ENCODE assay signal across 23 cellular contexts in genomic region chr2:82282111-82282882, GRCh38.
A peak's percentile ranks its signal among the peaks of the same experiment; 100 is the strongest.
DNase-seq lines count a peak whose midpoint lies in the region; TF ChIP-seq lines count a peak whose summit lies in the region.
"Had no signal": no experiment of that assay in that cellular context is flagged by ENCODE, and none has a peak within 500 bp of the region (broad histone marks: within the 10 kb centered on the region; RNA-seq: fewer than 3 reads in every experiment).

No MANE protein-coding gene starts in this region.

- no peak overlapping the region for H3K27ac ChIP-seq in WERI-Rb-1
- no peak overlapping the region for H3K27ac ChIP-seq in spleen
- H3K27ac ChIP-seq in colonic mucosa = no peak overlapping the region
- H3K27ac ChIP-seq: HL-60, psoas muscle, uterus had no signal

- H3K9ac ChIP-seq in colonic mucosa (ENCODE audit: low read depth in 2 of 2, low read length in 2 of 2) = no peak overlapping the region

- DNase-seq in DMS53 (lab: John Stamatoyannopoulos, UW) = peak; percentile 14
- no peak for DNase-seq in DMS53 treated with DMSO at 0.1 percent for 48 hours (lab: John Stamatoyannopoulos, UW; ENCODE audit: unreplicated experiment)
- peak; percentile 53 for DNase-seq in WERI-Rb-1
- peak; percentile 77 for DNase-seq in islet precursor cell
- peak; percentile 54 for DNase-seq in spleen
- DNase-seq in colonic mucosa = no peak
- no peak for DNase-seq in NCI-H2107 (lab: John Stamatoyannopoulos, UW)
- no peak for DNase-seq in superior temporal gyrus (ENCODE audit: extremely low spot score)
- DNase-seq: activated B cell treated with CpG ODN at 0.5 μM for 24 hours; activated CD4-positive, alpha-beta memory T cell treated with anti-CD3 and anti-CD28 coated beads, Interleukin-2, amount 10 ng/mL, durations not matched to agents 7 days and 5 days; activated naive CD4-positive, alpha-beta T cell treated with anti-CD3 and anti-CD28 coated beads for 36 hours; activated T-cell treated with anti-CD3 and anti-CD28 coated beads, Interleukin-2, amount 50 U/mL, for 1 hour; aorta; cerebellar nuclear complex; effector memory CD4-positive, alpha-beta T cell; MM.1S; NCI-H187 treated with DMSO at 0.1 percent for 48 hours; NCI-H510A; psoas muscle; SHP77; T-helper 17 cell; uterus had no signal

- peak; percentile 54 for TF ChIP-seq CTCF in WERI-Rb-1 (IDR thresholded peaks at IDR 0.05; ENCODE audit: low read depth, low read length)
- no peak for TF ChIP-seq CTCF in spleen (IDR thresholded peaks at IDR 0.05 in 8 of 11, conservative IDR thresholded peaks at IDR 0.05 in 3 of 11)
- TF ChIP-seq CTCF in colonic mucosa (IDR thresholded peaks at IDR 0.05) = no peak

- H3K4me3 ChIP-seq in WERI-Rb-1 (ENCODE audit: low read depth, low read length) = no peak overlapping the region
- H3K4me3 ChIP-seq in spleen = no peak overlapping the region
- H3K4me3 ChIP-seq in colonic mucosa = no peak overlapping the region
- H3K4me3 ChIP-seq: psoas muscle, uterus had no signal

- H3K9me3 ChIP-seq in WERI-Rb-1 (ENCODE audit: severe bottlenecking) (no peaks in the 10 kb centered on the region), spleen (peaks cover 0 to 10% (median 0%) of the 10 kb centered on the region in 8 donors), colonic mucosa (no peaks in the 10 kb centered on the region)
- H3K9me3 ChIP-seq: psoas muscle, uterus had no signal

- no peak for TF ChIP-seq POLR2A in spleen (IDR thresholded peaks at IDR 0.05)

- H3K27me3 ChIP-seq in WERI-Rb-1 (ENCODE audit: insufficient read depth, low read depth, severe bottlenecking) (no peaks in the 10 kb centered on the region), spleen (replicated peaks in 1 of 7) (no peaks in the 10 kb centered on the region), colonic mucosa (no peaks in the 10 kb centered on the region)
- H3K27me3 ChIP-seq: uterus had no signal

- H3K36me3 ChIP-seq in WERI-Rb-1 = no peaks in the 10 kb centered on the region
- H3K36me3 ChIP-seq in spleen = no peaks in the 10 kb centered on the region
- H3K36me3 ChIP-seq in colonic mucosa = no peaks in the 10 kb centered on the region
- H3K36me3 ChIP-seq: uterus had no signal

- intact Hi-C loops in spleen (cut with DNase I; ENCODE audit: low total_unique reads) = no loop called here
- intact Hi-C loops in colonic mucosa (cut with DNase I) = no loop called here

- H3K4me1 ChIP-seq in spleen (no peaks in the 10 kb centered on the region), colonic mucosa (no peaks in the 10 kb centered on the region)
- H3K4me1 ChIP-seq: psoas muscle, uterus had no signal

- 82 to 88% (median 83%) methylated on average over 16 of the region's 16 CpGs for WGBS in spleen, 5 donors

Comparison
In these comparisons a context has a peak if more than half of its experiments do, and no peak if none do; other contexts are left out.
1. DNase-seq: peak in DMS53 (single experiment), WERI-Rb-1 (single experiment), islet precursor cell (single experiment) and spleen (single experiment); none in DMS53 treated with DMSO at 0.1 percent for 48 hours (single experiment), colonic mucosa (single experiment), NCI-H2107 (single experiment) and superior temporal gyrus (single experiment).